In the genomic region with DNA sequence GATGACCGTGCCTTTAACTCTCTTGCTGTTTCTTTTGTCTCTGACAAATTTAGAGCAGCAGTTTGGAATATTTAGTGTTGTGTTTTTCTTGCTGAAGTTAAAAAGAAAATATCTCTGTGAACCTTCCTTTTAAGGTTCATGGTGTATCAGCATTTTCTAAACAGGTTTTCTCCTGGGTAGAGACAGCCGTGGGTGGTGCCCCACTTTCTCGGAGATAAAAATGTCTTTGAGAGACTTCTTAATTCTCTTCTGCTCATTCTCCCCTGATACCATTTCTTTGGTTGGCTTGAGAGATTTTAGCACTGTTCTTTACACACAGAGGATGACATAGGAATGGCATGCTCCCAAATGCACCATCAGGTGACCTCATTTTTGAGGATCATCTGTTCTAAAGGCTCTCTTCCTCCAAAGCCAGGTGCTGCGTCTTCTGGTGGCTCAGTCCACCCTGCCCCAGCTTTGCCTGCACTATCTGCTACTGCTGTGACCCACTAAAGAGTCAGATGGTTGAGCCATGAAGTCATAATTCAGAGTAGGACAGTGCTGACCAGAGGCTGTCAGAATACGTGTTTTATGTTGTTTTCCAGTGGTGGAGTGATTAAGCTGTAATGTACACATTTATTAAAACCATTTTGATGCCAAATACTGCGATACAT, we compare ENCODE assay signal across 17 cellular contexts.
DNase-seq lines count a peak whose midpoint lies in the region; TF ChIP-seq lines count a peak whose summit lies in the region.
"Had no signal": no experiment of that assay in that cellular context is flagged by ENCODE, and none has a peak within 500 bp of the region (broad histone marks: within the 10 kb centered on the region; RNA-seq: fewer than 3 reads in every experiment).

No MANE protein-coding gene starts in this region.

- peak overlapping the region; percentile 3; the same call in 1 of the 2 replicates for H3K4me2 ChIP-seq in PC-9

- POLR2A ChIA-PET in PC-9 (lab: Charles Lee; ENCODE audit: unreplicated experiment): no interaction called here

- H3K27me3 Mint-ChIP-seq in type B pancreatic cell (no peaks in the 10 kb centered on the region), endodermal cell (ENCODE audit: insufficient read depth) (peaks cover 13% of the 10 kb centered on the region)

- no peak overlapping the region for H3K9ac ChIP-seq in endodermal cell (ENCODE audit: extremely low read depth, low read length, poor library complexity, severe bottlenecking)

- no peak overlapping the region for H3K4me3 ChIP-seq in PC-9
- H3K4me3 ChIP-seq in endodermal cell (ENCODE audit: low read length): no peak overlapping the region

- CTCF ChIA-PET in PC-9 (lab: Charles Lee): no interaction called here

- H3F3A ChIP-seq in PC-9 (ENCODE audit: insufficient read depth, low read depth): peaks cover 10% of the 10 kb centered on the region

- H3K27ac ChIP-seq in PC-9: 0 out of 2 replicates have a peak overlapping the region, but pooled peaks have one; percentile 1
- no peak overlapping the region for H3K27ac ChIP-seq in endodermal cell (ENCODE audit: low read depth, low read length)

- peak overlapping the region; percentile 34 for H3K27ac Mint-ChIP-seq in type B pancreatic cell
- H3K27ac Mint-ChIP-seq in endodermal cell: no peak overlapping the region
- H3K27ac Mint-ChIP-seq: CD4-positive, alpha-beta T cell had no signal

- H3K36me3 ChIP-seq in PC-9 (ENCODE audit: low read depth) (no peaks in the 10 kb centered on the region), endodermal cell (ENCODE audit: control insufficient read depth, insufficient read depth, low read length) (no peaks in the 10 kb centered on the region)

- no peaks in the 10 kb centered on the region for H3K36me3 Mint-ChIP-seq in type B pancreatic cell
- H3K36me3 Mint-ChIP-seq in endodermal cell (ENCODE audit: low read depth): no peaks in the 10 kb centered on the region

- H4K20me1 ChIP-seq in PC-9 (ENCODE audit: insufficient read depth): no peaks in the 10 kb centered on the region

- no peak overlapping the region for H2AFZ ChIP-seq in PC-9

- peaks cover 13% of the 10 kb centered on the region for H3K4me1 Mint-ChIP-seq in type B pancreatic cell (ENCODE audit: unreplicated experiment)
- H3K4me1 Mint-ChIP-seq in endodermal cell: no peaks in the 10 kb centered on the region

- intact Hi-C loops in PC-9 (cut with micrococcal nuclease; ENCODE audit: unreplicated experiment): no loop called here

- no peak for TF ChIP-seq CTCF in PC-9 (conservative IDR thresholded peaks at IDR 0.05)
- no peak for TF ChIP-seq CTCF in type B pancreatic cell (conservative IDR thresholded peaks at IDR 0.05)
- no peak for TF ChIP-seq CTCF in endodermal cell (conservative IDR thresholded peaks at IDR 0.05)
- no peak for TF ChIP-seq CTCF in GM20000 (IDR thresholded peaks at IDR 0.05; ENCODE audit: extremely low read depth, missing control alignments)

- no peaks in the 10 kb centered on the region for H3K9me3 Mint-ChIP-seq in type B pancreatic cell
- no peaks in the 10 kb centered on the region for H3K9me3 Mint-ChIP-seq in endodermal cell
- H3K9me3 Mint-ChIP-seq: CD4-positive, alpha-beta T cell had no signal

- H3K27me3 ChIP-seq in PC-9 (ENCODE audit: insufficient read depth, low read depth): no peaks in the 10 kb centered on the region
- H3K27me3 ChIP-seq in endodermal cell (ENCODE audit: control insufficient read depth, insufficient read depth, low read length, poor library complexity, severe bottlenecking): peaks cover 7% of the 10 kb centered on the region

- no peak overlapping the region for H3K4me3 Mint-ChIP-seq in type B pancreatic cell
- H3K4me3 Mint-ChIP-seq in endodermal cell: no peak overlapping the region
- H3K4me3 Mint-ChIP-seq: CD4-positive, alpha-beta T cell had no signal

- H3K9me3 ChIP-seq in PC-9 (ENCODE audit: insufficient read depth, low read depth) (no peaks in the 10 kb centered on the region), endodermal cell (ENCODE audit: control insufficient read depth, low read length) (no peaks in the 10 kb centered on the region)

- no peaks in the 10 kb centered on the region for H3K9me2 ChIP-seq in PC-9 (ENCODE audit: insufficient read depth)

- H3K4me1 ChIP-seq in PC-9 (replicated peaks; ENCODE audit: insufficient read depth) (peaks cover 12% of the 10 kb centered on the region; the same call in 1 of the 2 replicates), endodermal cell (ENCODE audit: control insufficient read depth, insufficient read depth, low read length) (no peaks in the 10 kb centered on the region)

- no peaks in the 10 kb centered on the region for H3K79me2 ChIP-seq in PC-9 (ENCODE audit: low read depth)

- DNase-seq in PC-9: no peak
- peak; percentile 82 to 92 for DNase-seq in cerebellar nuclear complex (lab: John Stamatoyannopoulos, UW)
- peak; percentile 3 for DNase-seq in inferior parietal cortex (ENCODE audit: extremely low spot score)
- DNase-seq in type B pancreatic cell (ENCODE audit: extremely low spot score, unreplicated experiment): no peak
- DNase-seq in endodermal cell: no peak
- no peak for DNase-seq in GM20000 (ENCODE audit: low spot score)
- no peak for DNase-seq in stimulated activated CD4-positive, alpha-beta T cell treated with anti-CD3 and anti-CD28 coated beads, Interleukin-4, amount 100 ng/mL, for 4 hours
- DNase-seq: CD4-positive, alpha-beta T cell; COR-L47; DMS79; Karpas-422; NCI-H1694; NCI-H2081; NCI-H2171 treated with DMSO at 0.1 percent for 48 hours; NCI-H524 treated with DMSO at 0.1 percent for 48 hours; OCI-M1; Right ventricle myocardium superior had no signal

- whole genome bisulfite sequencing in endodermal cell (ENCODE audit: insufficient coverage in 1 of 2, insufficient read length in 1 of 2), 2 experiments: 88 to 95% methylated on average over 4 to 6 of the region's 6 CpGs

- no TSS peak for BruUV-seq in PC-9 (replicated peaks; lab: Mats Ljungman, UMichigan)

Comparison
In these comparisons a context has a peak if more than half of its experiments do, and no peak if none do; other contexts are left out.
1. DNase-seq: peak in cerebellar nuclear complex (2 of 2) and inferior parietal cortex (single experiment); none in PC-9 (0 of 2), type B pancreatic cell (single experiment), endodermal cell (single experiment), GM20000 (single experiment) and stimulated activated CD4-positive, alpha-beta T cell treated with anti-CD3 and anti-CD28 coated beads, Interleukin-4, amount 100 ng/mL, for 4 hours (0 of 2).